8 cellular contexts compared by ENCODE assay signal in genomic region chr11:65182258-65183170, GRCh38. TPM values are rescaled to one million over a fixed set of nuclear protein-coding genes. Genes with fewer than 3 reads are reported as not detected.
DNase-seq lines count a peak whose midpoint lies in the region; ATAC-seq and TF ChIP-seq lines count a peak whose summit lies in the region.

No MANE protein-coding gene starts in this region.

- H3K4me2 ChIP-seq in osteoblast (ENCODE audit: insufficient read depth, low read length): peak overlapping the region; percentile 89

- no peaks in the 10 kb centered on the region for H3K9me3 ChIP-seq in HUES64 (ENCODE audit: insufficient read depth, low read depth, low read length)
- no peaks in the 10 kb centered on the region for H3K9me3 ChIP-seq in gastroesophageal sphincter
- H3K9me3 ChIP-seq in osteoblast (ENCODE audit: low read depth, low read length): no peaks in the 10 kb centered on the region

- H3K36me3 Mint-ChIP-seq in activated CD8-positive, alpha-beta T cell treated with anti-CD3 and anti-CD28 coated beads for 36 hours (ENCODE audit: low read depth): peaks cover 2% of the 10 kb centered on the region

- peak overlapping the region; percentile 80 for H3K4me3 Mint-ChIP-seq in activated CD8-positive, alpha-beta T cell treated with anti-CD3 and anti-CD28 coated beads for 36 hours

- H3K27me3 ChIP-seq in HUES64 (ENCODE audit: insufficient read depth, low read length) (no peaks in the 10 kb centered on the region), gastroesophageal sphincter (no peaks in the 10 kb centered on the region), osteoblast (ENCODE audit: insufficient read depth, low read length) (no peaks in the 10 kb centered on the region)

- peaks cover 44% of the 10 kb centered on the region for H3K79me2 ChIP-seq in osteoblast (ENCODE audit: insufficient read depth, low read length)

- intact Hi-C loops in activated CD8-positive, alpha-beta T cell treated with anti-CD3 and anti-CD28 coated beads for 36 hours (cut with micrococcal nuclease): no loop called here

- H3K27ac Mint-ChIP-seq in activated CD8-positive, alpha-beta T cell treated with anti-CD3 and anti-CD28 coated beads for 36 hours: peak overlapping the region; percentile 79

- ATAC-seq in activated CD8-positive, alpha-beta T cell treated with anti-CD3 and anti-CD28 coated beads for 36 hours: peak; percentile 4
- ATAC-seq in gastroesophageal sphincter: peak; percentile 21
- no peak for ATAC-seq in GM18498 (IDR thresholded peaks at IDR 0.05; ENCODE audit: unreplicated experiment)
- ATAC-seq in HG02610 (IDR thresholded peaks at IDR 0.05; ENCODE audit: unreplicated experiment): no peak

- 28% methylated on average over 23 of the region's 23 CpGs for WGBS in HUES64
- WGBS in gastroesophageal sphincter (ENCODE audit: low coverage in 1 of 2), 2 donors: 0% methylated on average over 4 of the region's 23 CpGs; no CpG with 5 or more reads in 1 of the 2 donors

- POLR2A ChIA-PET in activated CD8-positive, alpha-beta T cell treated with anti-CD3 and anti-CD28 coated beads for 36 hours (lab: Charles Lee): interaction anchor here (0.6 to 3.0 kb wide), 8 partner anchors 7 to 86 kb away, joined by 3 to 21 read pairs (median 4); partner anchors contain the start of gene POLA2

- TF ChIP-seq EP300 in gastroesophageal sphincter (IDR thresholded peaks at IDR 0.05): no peak

- no peaks in the 10 kb centered on the region for H3K9me3 Mint-ChIP-seq in activated CD8-positive, alpha-beta T cell treated with anti-CD3 and anti-CD28 coated beads for 36 hours

- H3K27ac ChIP-seq in HUES64 (ENCODE audit: low read depth, low read length) (peak overlapping the region; percentile 93), gastroesophageal sphincter (peak overlapping the region; percentile 82 to 92 (median 90)), osteoblast (ENCODE audit: low read depth, low read length) (peak overlapping the region; percentile 53)

- H3K36me3 ChIP-seq in HUES64 (ENCODE audit: insufficient read depth, low read length) (peaks cover 13% of the 10 kb centered on the region), gastroesophageal sphincter (peaks cover 0 to 43% of the 10 kb centered on the region in 2 donors), osteoblast (ENCODE audit: insufficient read depth, low read length) (peaks cover 26% of the 10 kb centered on the region)

- TF ChIP-seq CTCF in activated CD8-positive, alpha-beta T cell treated with anti-CD3 and anti-CD28 coated beads for 36 hours (IDR thresholded peaks at IDR 0.05): no peak
- TF ChIP-seq CTCF in gastroesophageal sphincter (IDR thresholded peaks at IDR 0.05) (no peak), osteoblast (IDR thresholded peaks at IDR 0.05; ENCODE audit: extremely low read depth, low read depth, low read length) (no peak)

- CTCF ChIA-PET in activated CD8-positive, alpha-beta T cell treated with anti-CD3 and anti-CD28 coated beads for 36 hours (lab: Charles Lee): interaction anchor here (0.8 to 4.0 kb wide), 10 partner anchors 14 to 148 kb away, joined by 3 to 35 read pairs (median 4); partner anchors contain the start of genes TM7SF2 and ZNHIT2

- H3K27me3 Mint-ChIP-seq in activated CD8-positive, alpha-beta T cell treated with anti-CD3 and anti-CD28 coated beads for 36 hours: no peaks in the 10 kb centered on the region

- DNase-seq in Caki2 (ENCODE audit: low read depth) (peak; percentile 22), osteoblast (ENCODE audit: insufficient read length, low spot score, missing footprints) (peak; percentile 85), GF-D8 (lab: John Stamatoyannopoulos, UW) (no peak)
- DNase-seq in activated CD8-positive, alpha-beta T cell treated with anti-CD3 and anti-CD28 coated beads for 36 hours: peak; percentile 31

- H2AFZ ChIP-seq in osteoblast (ENCODE audit: low read length): peak overlapping the region; percentile 78

- peaks cover 17% of the 10 kb centered on the region for H3K4me1 Mint-ChIP-seq in activated CD8-positive, alpha-beta T cell treated with anti-CD3 and anti-CD28 coated beads for 36 hours (ENCODE audit: low read depth)

- in situ Hi-C loops in Caki2 (cut with HindIII; ENCODE audit: low pct_unique_long_range_greater_than_20kb, low sequenced_read_pairs): no loop called here

- peaks cover 7% of the 10 kb centered on the region for H4K20me1 ChIP-seq in osteoblast (ENCODE audit: insufficient read depth, low read length)

- peak overlapping the region; percentile 69 for H3K9ac ChIP-seq in HUES64 (ENCODE audit: low read depth, low read length)

- H3K4me3 ChIP-seq in HUES64 (ENCODE audit: low read length) (peak overlapping the region; percentile 72), gastroesophageal sphincter (peak overlapping the region; percentile 84 to 96), osteoblast (ENCODE audit: insufficient read depth, low read length) (peak overlapping the region; percentile 93)

- TF ChIP-seq POLR2A in gastroesophageal sphincter (IDR thresholded peaks at IDR 0.05): no peak

- H3K4me1 ChIP-seq in HUES64 (ENCODE audit: insufficient read depth, low read length) (peaks cover 26% of the 10 kb centered on the region), gastroesophageal sphincter (peaks cover 0 to 43% (median 15%) of the 10 kb centered on the region in 3 donors), osteoblast (ENCODE audit: insufficient read depth, low read length) (peaks cover 10% of the 10 kb centered on the region)

RNA-seq across cellular contexts. Expression of gene CAPN1, which starts 0.8 kb away (rescaled TPM):
- total RNA-seq in Caki2 (2014; rRNA removed; shearing (Covaris generic); ENCODE audit: low replicate concordance): 67.8 and 128 TPM in 2 replicates
- polyA plus RNA-seq in HUES64 (2013, experiment 1 of 2): 82.8 TPM
- polyA plus RNA-seq in HUES64 (2013, experiment 2 of 2): 78.6 TPM
- total RNA-seq in activated CD8-positive, alpha-beta T cell treated with anti-CD3 and anti-CD28 coated beads for 36 hours: 10 to 100 TPM; 72.6 to 74.7 TPM
- 100 to 1,000 TPM; 100 to 196 (median 156) TPM for total RNA-seq in gastroesophageal sphincter
- 102 and 116 TPM in 2 replicates for total RNA-seq in osteoblast

RNA-seq across cellular contexts. Expression of gene SPDYC, which starts 12.5 kb away (rescaled TPM):
- total RNA-seq in Caki2 (2014; rRNA removed; shearing (Covaris generic); ENCODE audit: low replicate concordance): not detected in 2 replicates
- polyA plus RNA-seq in HUES64 (2013, experiment 1 of 2): not detected
- not detected for polyA plus RNA-seq in HUES64 (2013, experiment 2 of 2)
- total RNA-seq in activated CD8-positive, alpha-beta T cell treated with anti-CD3 and anti-CD28 coated beads for 36 hours: not detected
- total RNA-seq in gastroesophageal sphincter: not detected
- total RNA-seq in osteoblast: not detected in 2 replicates

RNA-seq across cellular contexts. Expression of gene SYVN1, which starts 48.2 kb away (rescaled TPM):
- total RNA-seq in Caki2 (2014; rRNA removed; shearing (Covaris generic); ENCODE audit: low replicate concordance): 4.3 and 5.4 TPM in 2 replicates
- polyA plus RNA-seq in HUES64 (2013, experiment 1 of 2): 17.1 TPM
- polyA plus RNA-seq in HUES64 (2013, experiment 2 of 2): 20.0 TPM
- 10 to 100 TPM; 20.6 to 26.8 TPM for total RNA-seq in activated CD8-positive, alpha-beta T cell treated with anti-CD3 and anti-CD28 coated beads for 36 hours
- total RNA-seq in gastroesophageal sphincter (10 to 100 TPM; 19.0 to 38.7 (median 26.0) TPM), osteoblast (10.3 and 11.9 TPM in 2 replicates)

Comparison
In these comparisons a context has a peak if more than half of its experiments do, and no peak if none do; other contexts are left out.
1. ATAC-seq: peak in activated CD8-positive, alpha-beta T cell treated with anti-CD3 and anti-CD28 coated beads for 36 hours (single experiment) and gastroesophageal sphincter (single experiment); none in GM18498 (single experiment) and HG02610 (single experiment).
2. Peak in every context shown above with its lines, with median percentiles within 50 percentile points of each other: H3K27ac ChIP-seq and H3K4me3 ChIP-seq.